ENCODE assay signal across 8 cellular contexts in the genomic region with DNA sequence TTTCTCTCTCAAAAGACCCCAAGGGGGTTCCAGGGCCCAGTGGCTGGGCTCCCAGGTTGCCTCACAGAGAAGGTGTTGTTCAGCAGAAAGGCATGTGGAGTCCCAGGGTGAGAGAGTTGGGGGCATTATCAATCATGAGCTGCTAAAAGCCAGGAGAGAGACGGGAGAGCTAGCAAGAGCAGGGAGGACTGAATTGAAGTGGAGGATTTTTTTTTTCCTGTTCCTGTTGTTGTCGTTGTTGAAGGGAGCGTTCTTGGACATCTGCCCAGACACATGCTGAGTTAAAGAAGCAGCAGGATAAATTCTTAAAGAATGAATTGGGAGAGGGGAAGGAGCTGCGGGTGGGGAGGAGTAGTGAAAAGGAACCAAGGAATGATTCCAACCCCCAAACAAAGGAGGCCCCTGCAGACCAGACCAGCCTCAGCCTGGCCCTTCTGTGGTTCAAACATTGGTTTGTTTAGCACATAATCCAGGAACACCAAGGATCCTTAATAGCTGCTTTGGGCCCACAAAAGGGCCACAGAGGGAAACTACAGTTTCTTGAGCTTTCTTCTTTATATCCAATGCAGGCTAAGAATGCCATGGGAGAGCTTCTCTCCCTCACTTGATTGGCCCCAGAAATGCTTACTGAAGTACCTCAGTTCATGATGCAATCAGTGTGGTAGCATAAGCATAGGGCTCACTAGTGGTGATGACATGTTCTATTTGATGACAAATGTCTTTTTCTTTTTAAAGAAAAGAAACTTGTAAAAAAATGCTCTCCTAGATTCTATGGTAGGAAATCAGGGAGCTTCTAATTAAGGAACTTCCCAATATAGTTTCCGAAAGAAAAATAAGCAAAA.
DNase-seq lines count a peak whose midpoint lies in the region; ATAC-seq, FAIRE-seq and TF ChIP-seq lines count a peak whose summit lies in the region.

No MANE protein-coding gene starts in this region.

- ATAC-seq in K562 = no peak
- ATAC-seq in stimulated activated naive B cell treated with anti-CD40 and anti-IgM and Interleukin-4, amounts not matched to agents 10 μg/mL and 1 μg/mL and 100 μg/mL, for 72 hours (replicated peaks) = no peak

- H3K4me3 Mint-ChIP-seq in stimulated activated naive B cell treated with anti-CD40 and anti-IgM and Interleukin-4, amounts not matched to agents 10 μg/mL and 1 μg/mL and 100 μg/mL, for 72 hours = no peak overlapping the region

- POLR2A ChIA-PET in K562 (lab: Yijun Ruan, JAX) = interaction anchor here (0.6 kb wide), 1 partner anchor 60 kb away, joined by 4 read pairs; no protein-coding TSS in a partner anchor

- no peak for FAIRE-seq in K562 (lab: Jason Lieb, UNC)

- DNase-seq in NCI-H1105 treated with DMSO at 0.1 percent for 48 hours (lab: John Stamatoyannopoulos, UW) = peak; percentile 88
- no peak for DNase-seq in K562 (ENCODE audit: extremely low read depth in 1 of 4, low spot score in 3 of 4)
- DNase-seq in islet precursor cell = peak; percentile 63
- no peak for DNase-seq in stimulated activated naive B cell treated with anti-CD40 and anti-IgM and Interleukin-4, amounts not matched to agents 10 μg/mL and 1 μg/mL and 100 μg/mL, for 72 hours
- DNase-seq in activated T-cell treated with anti-CD3 and anti-CD28 coated beads, Interleukin-2, amount 50 U/mL, for 48 hours = no peak
- no peak for DNase-seq in H7
- no peak for DNase-seq in erythroblast (lab: John Stamatoyannopoulos, UW)

- TF ChIP-seq POLR2A in K562 (conservative IDR thresholded peaks at IDR 0.05) = no peak
- TF ChIP-seq POLR2A in erythroblast (IDR thresholded peaks at IDR 0.05; ENCODE audit: low read length) = no peak

- TF ChIP-seq CTCF in K562 (IDR thresholded peaks at IDR 0.05 in 2 of 3, conservative IDR thresholded peaks at IDR 0.05 in 1 of 3; ENCODE audit: insufficient read depth in 2 of 3, low read depth in 1 of 3, low read length in 3 of 3) = no peak

- TF ChIP-seq RAD21 in K562 (CRISPR knock-in tag; conservative IDR thresholded peaks at IDR 0.05 in 1 of 2, IDR thresholded peaks at IDR 0.05 in 1 of 2) = no peak

- H3K9ac ChIP-seq in K562 (ENCODE audit: insufficient read depth in 1 of 2, low read depth in 2 of 2, low read length in 2 of 2) = no peak overlapping the region

- no peaks in the 10 kb centered on the region for H4K20me1 ChIP-seq in K562 (replicated peaks; ENCODE audit: control insufficient read depth, insufficient read depth, low read length)

- in situ Hi-C loops in K562 (cut with MboI) = no loop called here

- peak overlapping the region; percentile 74 for H3K27ac ChIP-seq in ACC112 (ENCODE audit: low read depth, low read length)
- no peak overlapping the region for H3K27ac ChIP-seq in K562 (ENCODE audit: extremely low read depth, low read depth, low read length)

- BruUV-seq in K562 (replicated peaks; lab: Mats Ljungman, UMichigan) = no TSS peak

- H3K4me1 Mint-ChIP-seq in stimulated activated naive B cell treated with anti-CD40 and anti-IgM and Interleukin-4, amounts not matched to agents 10 μg/mL and 1 μg/mL and 100 μg/mL, for 72 hours = peaks cover 40 to 76% of the 10 kb centered on the region in 2 donors

- H3K4me3 ChIP-seq in ACC112 (ENCODE audit: low read depth, low read length) (peak overlapping the region; percentile 42; the same call in 1 of the 2 replicates), K562 (no peak overlapping the region), H7 (ENCODE audit: insufficient read depth, low read depth, low read length) (no peak overlapping the region)

- H3K79me2 ChIP-seq in ACC112 (ENCODE audit: control insufficient read depth, insufficient read depth, low read length, unreplicated experiment) (no peaks in the 10 kb centered on the region), K562 (ENCODE audit: control insufficient read depth, insufficient read depth, low read length) (no peaks in the 10 kb centered on the region)

- H3K27me3 ChIP-seq in ACC112 (ENCODE audit: insufficient read depth, low read length) = no peaks in the 10 kb centered on the region
- no peaks in the 10 kb centered on the region for H3K27me3 ChIP-seq in K562 (ENCODE audit: control insufficient read depth in 2 of 2, insufficient read depth in 2 of 2, low read length in 2 of 2)
- H3K27me3 ChIP-seq in H7 (ENCODE audit: control insufficient read depth, insufficient read depth, low read length) = no peaks in the 10 kb centered on the region

- H3K4me1 ChIP-seq in ACC112 (ENCODE audit: control insufficient read depth, insufficient read depth, low read length, unreplicated experiment) (peaks cover 21% of the 10 kb centered on the region), K562 (replicated peaks in 1 of 2; ENCODE audit: control insufficient read depth in 2 of 2, insufficient read depth in 2 of 2, low read length in 2 of 2) (no peaks in the 10 kb centered on the region)

- peak overlapping the region; percentile 87 for H3K27ac Mint-ChIP-seq in stimulated activated naive B cell treated with anti-CD40 and anti-IgM and Interleukin-4, amounts not matched to agents 10 μg/mL and 1 μg/mL and 100 μg/mL, for 72 hours

- H3K9me3 Mint-ChIP-seq in stimulated activated naive B cell treated with anti-CD40 and anti-IgM and Interleukin-4, amounts not matched to agents 10 μg/mL and 1 μg/mL and 100 μg/mL, for 72 hours = no peaks in the 10 kb centered on the region

- H3K36me3 Mint-ChIP-seq in stimulated activated naive B cell treated with anti-CD40 and anti-IgM and Interleukin-4, amounts not matched to agents 10 μg/mL and 1 μg/mL and 100 μg/mL, for 72 hours = peaks cover 29 to 52% of the 10 kb centered on the region in 2 donors

- CTCF ChIA-PET in K562 (lab: Yijun Ruan, JAX; ENCODE audit: low intra/inter-chr PET ratio) = no interaction called here

- peak overlapping the region; percentile 97 for H2AFZ ChIP-seq in ACC112 (ENCODE audit: low read length, unreplicated experiment)
- H2AFZ ChIP-seq in K562 (ENCODE audit: low read depth, low read length) = no peak overlapping the region

- H3K27me3 Mint-ChIP-seq in stimulated activated naive B cell treated with anti-CD40 and anti-IgM and Interleukin-4, amounts not matched to agents 10 μg/mL and 1 μg/mL and 100 μg/mL, for 72 hours = no peaks in the 10 kb centered on the region

- intact Hi-C loops in K562 (cut with micrococcal nuclease) = no loop called here

- H3K36me3 ChIP-seq in ACC112 (ENCODE audit: insufficient read depth, low read length) (no peaks in the 10 kb centered on the region), K562 (ENCODE audit: control insufficient read depth, insufficient read depth, low read length) (no peaks in the 10 kb centered on the region), H7 (replicated peaks; ENCODE audit: control insufficient read depth, insufficient read depth, low read length) (no peaks in the 10 kb centered on the region)

- no peaks in the 10 kb centered on the region for H3K9me1 ChIP-seq in K562 (ENCODE audit: control insufficient read depth, insufficient read depth, low read length)

- 6% methylated on average over 3 of the region's 5 CpGs for WGBS in K562 (ENCODE audit: insufficient coverage, low coverage, missing lambda C conversion rate)

- no peak for TF ChIP-seq EP300 in K562 (IDR thresholded peaks at IDR 0.05; ENCODE audit: low read length)

- H3K9me3 ChIP-seq in K562 (replicated peaks; ENCODE audit: control insufficient read depth, insufficient read depth, low read depth, low read length) = no peaks in the 10 kb centered on the region

- H3K4me2 ChIP-seq in K562 (ENCODE audit: insufficient read depth, low read length) = no peak overlapping the region

TF ChIP-seq in K562, 482 proteins besides CTCF, POLR2A, EP300 and RAD21 (continues in another document):
- TF ChIP-seq SMARCA5 (IDR thresholded peaks at IDR 0.05) = no peak
- TF ChIP-seq KLF1 (tag; IDR thresholded peaks at IDR 0.05) = no peak
- TF ChIP-seq FOXK1 (CRISPR knock-in tag; IDR thresholded peaks at IDR 0.05; ENCODE audit: borderline replicate concordance) = no peak
- no peak for TF ChIP-seq HDAC1 (IDR thresholded peaks at IDR 0.05)
- TF ChIP-seq, protein P1, sequence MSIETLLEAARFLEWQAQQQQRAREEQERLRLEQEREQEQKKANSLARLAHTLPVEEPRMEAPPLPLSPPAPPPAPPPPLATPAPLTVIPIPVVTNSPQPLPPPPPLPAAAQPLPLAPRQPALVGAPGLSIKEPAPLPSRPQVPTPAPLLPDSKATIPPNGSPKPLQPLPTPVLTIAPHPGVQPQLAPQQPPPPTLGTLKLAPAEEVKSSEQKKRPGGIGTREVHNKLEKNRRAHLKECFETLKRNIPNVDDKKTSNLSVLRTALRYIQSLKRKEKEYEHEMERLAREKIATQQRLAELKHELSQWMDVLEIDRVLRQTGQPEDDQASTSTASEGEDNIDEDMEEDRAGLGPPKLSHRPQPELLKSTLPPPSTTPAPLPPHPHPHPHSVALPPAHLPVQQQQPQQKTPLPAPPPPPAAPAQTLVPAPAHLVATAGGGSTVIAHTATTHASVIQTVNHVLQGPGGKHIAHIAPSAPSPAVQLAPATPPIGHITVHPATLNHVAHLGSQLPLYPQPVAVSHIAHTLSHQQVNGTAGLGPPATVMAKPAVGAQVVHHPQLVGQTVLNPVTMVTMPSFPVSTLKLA (conservative IDR thresholded peaks at IDR 0.05) = no peak
- TF ChIP-seq SPI1 (IDR thresholded peaks at IDR 0.05; ENCODE audit: borderline replicate concordance, low read depth, low read length) = no peak
- peak; percentile 51 for TF ChIP-seq ATF3 (IDR thresholded peaks at IDR 0.05)
- TF ChIP-seq ATF3 (CRISPR knock-in tag; conservative IDR thresholded peaks at IDR 0.05) = no peak
- no peak for TF ChIP-seq NFATC3 (IDR thresholded peaks at IDR 0.05)
- no peak for TF ChIP-seq ATF4 (CRISPR knock-in tag; IDR thresholded peaks at IDR 0.05)
- no peak for TF ChIP-seq CSDE1 (IDR thresholded peaks at IDR 0.05)
- TF ChIP-seq CEBPG (CRISPR knock-in tag; IDR thresholded peaks at IDR 0.05) = no peak
- peak; percentile 73 to 84 for TF ChIP-seq CEBPG (tag; conservative IDR thresholded peaks at IDR 0.05 in 1 of 2, IDR thresholded peaks at IDR 0.05 in 1 of 2)

Comparison
In these comparisons a context has a peak if more than half of its experiments do, and no peak if none do; other contexts are left out.
1. DNase-seq: peak in NCI-H1105 treated with DMSO at 0.1 percent for 48 hours (single experiment) and islet precursor cell (single experiment); none in K562 (0 of 4), stimulated activated naive B cell treated with anti-CD40 and anti-IgM and Interleukin-4, amounts not matched to agents 10 μg/mL and 1 μg/mL and 100 μg/mL, for 72 hours (single experiment), activated T-cell treated with anti-CD3 and anti-CD28 coated beads, Interleukin-2, amount 50 U/mL, for 48 hours (0 of 2), H7 (single experiment) and erythroblast (0 of 2).